Comparison of ENCODE assay signal across 8 cellular contexts in the genomic region with DNA sequence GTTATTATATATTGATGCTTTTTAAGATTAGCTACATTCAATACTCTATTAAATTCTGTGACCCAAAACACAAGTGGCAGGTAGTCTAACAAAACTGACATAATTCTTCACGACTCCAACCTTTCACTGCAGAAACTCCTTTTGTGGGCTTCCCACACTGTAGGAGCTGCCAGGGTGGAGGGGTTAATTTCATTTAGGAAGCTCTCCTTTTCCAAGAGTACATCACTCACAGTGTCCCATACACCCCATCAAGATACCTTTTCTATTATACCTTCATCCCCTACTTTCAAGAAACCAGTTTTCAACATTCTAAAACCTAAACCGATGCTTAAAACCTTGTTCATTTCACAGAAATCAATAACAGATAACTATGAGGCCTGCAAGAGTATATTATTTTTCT. TPM values are rescaled to one million over a fixed set of nuclear protein-coding genes. Genes with fewer than 3 reads are reported as not detected.
DNase-seq lines count a peak whose midpoint lies in the region; ATAC-seq and TF ChIP-seq lines count a peak whose summit lies in the region.

No MANE protein-coding gene starts in this region.

- peak overlapping the region; percentile 98 for H3K4me3 Mint-ChIP-seq in natural killer cell

- H3K79me2 ChIP-seq in Karpas-422 (ENCODE audit: low read length), result peaks cover 57% of the 10 kb centered on the region

- peak overlapping the region; percentile 54; the same call in 1 of the 2 replicates for H2AFZ ChIP-seq in Karpas-422 (ENCODE audit: low read length)

- no peaks in the 10 kb centered on the region for H3K9me2 ChIP-seq in Karpas-422 (replicated peaks; ENCODE audit: insufficient read depth, low read length)

- no peaks in the 10 kb centered on the region for H3K27me3 Mint-ChIP-seq in natural killer cell (ENCODE audit: low read depth in 2 of 2)

- H3K36me3 Mint-ChIP-seq in natural killer cell, result no peaks in the 10 kb centered on the region

- peaks cover 48 to 56% of the 10 kb centered on the region in 2 donors for H3K4me1 Mint-ChIP-seq in natural killer cell

- DNase-seq in GM03348 (ENCODE audit: low spot score) (peak; percentile 11), Karpas-422 (no peak), dermis blood vessel endothelial cell (peak; percentile 12), natural killer cell (no peak), NCI-H510A (lab: John Stamatoyannopoulos, UW) (no peak), EL (no peak), kidney glomerular epithelial cell (lab: John Stamatoyannopoulos, UW) (no peak)

- peak overlapping the region; percentile 91 to 96 for H3K27ac Mint-ChIP-seq in natural killer cell

- peak overlapping the region; percentile 90 for H3K9ac ChIP-seq in Karpas-422 (ENCODE audit: low read length)

- H3K9me3 Mint-ChIP-seq in natural killer cell, result no peaks in the 10 kb centered on the region

- H3K4me3 ChIP-seq in Karpas-422 (ENCODE audit: low read length), result peak overlapping the region; percentile 82

- peaks cover 38% of the 10 kb centered on the region for H3K4me1 ChIP-seq in Karpas-422 (ENCODE audit: low read length)

- ATAC-seq in natural killer cell (no peak), HG03565 (IDR thresholded peaks at IDR 0.05; ENCODE audit: unreplicated experiment) (no peak)

- no peak for TF ChIP-seq CTCF in natural killer cell (IDR thresholded peaks at IDR 0.05)

- H3K27ac ChIP-seq in Karpas-422 (ENCODE audit: low read length), result peak overlapping the region; percentile 44; the same call in 1 of the 2 replicates

- peaks cover 21% of the 10 kb centered on the region for H3K36me3 ChIP-seq in Karpas-422 (ENCODE audit: insufficient read depth, low read length)

- H4K20me1 ChIP-seq in Karpas-422 (ENCODE audit: insufficient read depth, low read depth, low read length), result no peaks in the 10 kb centered on the region

- peak overlapping the region; percentile 95 for H3K4me2 ChIP-seq in Karpas-422 (ENCODE audit: low read depth, low read length, poor library complexity, severe bottlenecking)

- H3K27me3 ChIP-seq in Karpas-422 (ENCODE audit: low read length), result no peaks in the 10 kb centered on the region

- intact Hi-C loops in natural killer cell (cut with micrococcal nuclease), result no loop called here

- no peaks in the 10 kb centered on the region for H3K9me3 ChIP-seq in Karpas-422 (ENCODE audit: low read length)

RNA-seq across cellular contexts. Expression of gene THUMPD2, which starts 0.8 kb away (rescaled TPM):
- total RNA-seq in Karpas-422 (2014; rRNA removed; shearing (Covaris generic); ENCODE audit: low replicate concordance), result 16.5 and 19.7 TPM in 2 replicates
- 6.5 and 7.0 TPM in 2 replicates for total RNA-seq in dermis blood vessel endothelial cell
- total RNA-seq in natural killer cell, result 10 to 100 TPM; 12.7 to 17.8 (median 13.4) TPM

Comparison
In these comparisons a context has a peak if more than half of its experiments do, and no peak if none do; other contexts are left out.
1. DNase-seq: peak in GM03348 (single experiment) and dermis blood vessel endothelial cell (single experiment); none in Karpas-422 (single experiment), natural killer cell (single experiment), NCI-H510A (single experiment), EL (single experiment) and kidney glomerular epithelial cell (single experiment).